11 cellular contexts compared by ENCODE assay signal in genomic region chr22:41846268-41847002, GRCh38. TPM values are rescaled to one million over a fixed set of nuclear protein-coding genes. Genes with fewer than 3 reads are reported as not detected.
DNase-seq lines count a peak whose midpoint lies in the region; ATAC-seq and TF ChIP-seq lines count a peak whose summit lies in the region.
"Had no signal": no experiment of that assay in that cellular context is flagged by ENCODE, and none has a peak within 500 bp of the region (broad histone marks: within the 10 kb centered on the region; RNA-seq: fewer than 3 reads in every experiment).

No MANE protein-coding gene starts in this region.

- no peak for DNase-seq in effector memory CD8-positive, alpha-beta T cell
- no peak for DNase-seq in neural crest cell (ENCODE audit: low read depth, low spot score)
- DNase-seq in gastrocnemius medialis = no peak
- no peak for DNase-seq in sciatic nerve (ENCODE audit: low spot score)
- DNase-seq in NCI-H146 treated with DMSO at 0.1 percent for 48 hours (lab: John Stamatoyannopoulos, UW; ENCODE audit: unreplicated experiment) = no peak
- DNase-seq in GM19240 (ENCODE audit: insufficient read length, low spot score) = no peak
- DNase-seq: activated CD8-positive, alpha-beta memory T cell treated with anti-CD3 and anti-CD28 coated beads, Interleukin-2, amount 50 U/mL, for 4 hours; DMS 273 treated with DMSO at 0.1 percent for 48 hours; left lung had no signal

- H3K9me3 ChIP-seq in DOHH2 (ENCODE audit: control insufficient read depth, insufficient read depth, low read length) (no peaks in the 10 kb centered on the region), OCI-LY1 (ENCODE audit: low read length) (no peaks in the 10 kb centered on the region), gastrocnemius medialis (no peaks in the 10 kb centered on the region)
- H3K9me3 ChIP-seq: left lung had no signal

- peak overlapping the region; percentile 39 for H3K4me3 ChIP-seq in DOHH2 (ENCODE audit: low read length)
- H3K4me3 ChIP-seq in OCI-LY1 (ENCODE audit: low read depth, low read length, poor library complexity, severe bottlenecking) = peak overlapping the region; percentile 34
- no peak overlapping the region for H3K4me3 ChIP-seq in gastrocnemius medialis
- H3K4me3 ChIP-seq: left lung had no signal

- H3K27me3 ChIP-seq in DOHH2 (ENCODE audit: control insufficient read depth, low read length) (no peaks in the 10 kb centered on the region), OCI-LY1 (ENCODE audit: insufficient read depth, low read length) (no peaks in the 10 kb centered on the region), gastrocnemius medialis (no peaks in the 10 kb centered on the region)
- H3K27me3 ChIP-seq: left lung had no signal

- H3K4me1 ChIP-seq in DOHH2 (ENCODE audit: control insufficient read depth, low read length) (peaks cover 77% of the 10 kb centered on the region), OCI-LY1 (ENCODE audit: insufficient read depth, low read length, severe bottlenecking) (peaks cover 70% of the 10 kb centered on the region), gastrocnemius medialis (peaks cover 22 to 33% of the 10 kb centered on the region in 2 donors)

- no peaks in the 10 kb centered on the region for H3K36me3 Mint-ChIP-seq in effector memory CD8-positive, alpha-beta T cell (ENCODE audit: insufficient read depth)
- H3K36me3 Mint-ChIP-seq in neural crest cell (ENCODE audit: low read depth) = peaks cover 2% of the 10 kb centered on the region

- H3F3A ChIP-seq in DOHH2 (ENCODE audit: control insufficient read depth, insufficient read depth) = peaks cover 14% of the 10 kb centered on the region; the same call in 1 of the 2 replicates
- H3F3A ChIP-seq in OCI-LY1 (ENCODE audit: insufficient read depth, low read length) = no peaks in the 10 kb centered on the region

- H3K9me2 ChIP-seq in DOHH2 (replicated peaks; ENCODE audit: control insufficient read depth, low read length) = no peaks in the 10 kb centered on the region
- H3K9me2 ChIP-seq in OCI-LY1 (ENCODE audit: low read depth, low read length) = no peaks in the 10 kb centered on the region

- H3K36me3 ChIP-seq in DOHH2 (ENCODE audit: control insufficient read depth, low read length) (peaks cover 82% of the 10 kb centered on the region), OCI-LY1 (ENCODE audit: insufficient read depth, low read length) (peaks cover 76% of the 10 kb centered on the region), gastrocnemius medialis (no peaks in the 10 kb centered on the region)
- H3K36me3 ChIP-seq: left lung had no signal

- no peak for TF ChIP-seq POLR2A in gastrocnemius medialis (IDR thresholded peaks at IDR 0.05)

- no peaks in the 10 kb centered on the region for H3K9me3 Mint-ChIP-seq in effector memory CD8-positive, alpha-beta T cell
- H3K9me3 Mint-ChIP-seq in neural crest cell = no peaks in the 10 kb centered on the region

- H3K27me3 Mint-ChIP-seq in effector memory CD8-positive, alpha-beta T cell = no peaks in the 10 kb centered on the region
- H3K27me3 Mint-ChIP-seq in neural crest cell (ENCODE audit: low read depth) = no peaks in the 10 kb centered on the region

- no peak overlapping the region for H3K4me3 Mint-ChIP-seq in effector memory CD8-positive, alpha-beta T cell
- H3K4me3 Mint-ChIP-seq in neural crest cell = peak overlapping the region; percentile 10

- H2AFZ ChIP-seq in OCI-LY1 (ENCODE audit: low read length) = no peak overlapping the region

- H3K4me2 ChIP-seq in DOHH2 (ENCODE audit: low read length) (peak overlapping the region; percentile 58), OCI-LY1 (ENCODE audit: low read length) (peak overlapping the region; percentile 59)

- H3K27ac ChIP-seq in DOHH2 (ENCODE audit: low read depth, low read length) = peak overlapping the region; percentile 56; the same call in 1 of the 2 replicates
- H3K27ac ChIP-seq in OCI-LY1 (ENCODE audit: low read depth, low read length, poor library complexity, severe bottlenecking) = peak overlapping the region; percentile 55
- H3K27ac ChIP-seq in gastrocnemius medialis = no peak overlapping the region

- peaks cover 47% of the 10 kb centered on the region for H4K20me1 ChIP-seq in DOHH2 (ENCODE audit: control insufficient read depth, insufficient read depth, low read depth, low read length)
- H4K20me1 ChIP-seq in OCI-LY1 (ENCODE audit: insufficient read depth, low read length) = no peaks in the 10 kb centered on the region

- in situ Hi-C loops in gastrocnemius medialis (cut with MboI; ENCODE audit: low sequenced_read_pairs in 4 of 4) = no loop called here

- intact Hi-C loops in gastrocnemius medialis (cut with DNase I; ENCODE audit: low total_unique reads) (no loop called here), sciatic nerve (cut with DNase I) (loop anchor here (5.0 kb wide), 1 partner anchor 609 kb away; no protein-coding TSS in a partner anchor)

- H3K27ac Mint-ChIP-seq in effector memory CD8-positive, alpha-beta T cell = peak overlapping the region; percentile 8 to 9
- peak overlapping the region; percentile 68 for H3K27ac Mint-ChIP-seq in neural crest cell (ENCODE audit: unreplicated experiment)

- H3K9ac ChIP-seq in OCI-LY1 (ENCODE audit: low read length) = peak overlapping the region; percentile 38; the same call in 1 of the 2 replicates

- no peak for TF ChIP-seq CTCF in DOHH2 (IDR thresholded peaks at IDR 0.05; ENCODE audit: low read depth, low read length, poor library complexity, severe bottlenecking)
- no peak for TF ChIP-seq CTCF in OCI-LY1 (IDR thresholded peaks at IDR 0.05; ENCODE audit: low read length)
- TF ChIP-seq CTCF in neural crest cell (conservative IDR thresholded peaks at IDR 0.05) = no peak
- TF ChIP-seq CTCF in gastrocnemius medialis (IDR thresholded peaks at IDR 0.05 in 4 of 5, conservative IDR thresholded peaks at IDR 0.05 in 1 of 5) = no peak

- H3K4me1 Mint-ChIP-seq in effector memory CD8-positive, alpha-beta T cell (ENCODE audit: low read depth in 2 of 2) = peaks cover 29 to 37% of the 10 kb centered on the region in 2 donors
- peaks cover 33% of the 10 kb centered on the region for H3K4me1 Mint-ChIP-seq in neural crest cell

- peaks cover 99% of the 10 kb centered on the region for H3K79me2 ChIP-seq in DOHH2 (ENCODE audit: control insufficient read depth, low read length)
- peaks cover 99% of the 10 kb centered on the region for H3K79me2 ChIP-seq in OCI-LY1 (ENCODE audit: insufficient read depth, low read length)

- ATAC-seq in effector memory CD8-positive, alpha-beta T cell (replicated peaks) = no peak
- ATAC-seq in gastrocnemius medialis = no peak
- ATAC-seq in sciatic nerve = no peak
- ATAC-seq: left lung had no signal

RNA-seq across cellular contexts. Expression of gene SREBF2, which starts 13.5 kb away (rescaled TPM):
- total RNA-seq in neural crest cell = 194 and 209 TPM in 2 replicates
- 10 to 100 TPM; 25.1 to 40.9 (median 36.1) TPM for total RNA-seq in gastrocnemius medialis
- 206 TPM for total RNA-seq in sciatic nerve

RNA-seq across cellular contexts. Expression of gene CCDC134, which starts 46.0 kb away (rescaled TPM):
- total RNA-seq in neural crest cell (23.0 and 26.0 TPM in 2 replicates), gastrocnemius medialis (1 to 10 TPM; 3.3 to 7.7 (median 6.0) TPM), sciatic nerve (8.4 TPM)

Comparison
In these comparisons a context has a peak if more than half of its experiments do, and no peak if none do; other contexts are left out.
1. H3K27ac ChIP-seq: peak in DOHH2 (single experiment) and OCI-LY1 (single experiment); none in gastrocnemius medialis (0 of 4).
2. H3K4me3 ChIP-seq: peak in DOHH2 (single experiment) and OCI-LY1 (single experiment); none in gastrocnemius medialis (0 of 4).